In genomic region chr1:242886137-242886536, GRCh38 we compare ENCODE assay signal across 17 cellular contexts.
DNase-seq lines count a peak whose midpoint lies in the region; ATAC-seq, FAIRE-seq and TF ChIP-seq lines count a peak whose summit lies in the region.
"Had no signal": no experiment of that assay in that cellular context is flagged by ENCODE, and none has a peak within 500 bp of the region (broad histone marks: within the 10 kb centered on the region; RNA-seq: fewer than 3 reads in every experiment).

No MANE protein-coding gene starts in this region.

- CTCF ChIA-PET in activated CD8-positive, alpha-beta T cell treated with anti-CD3 and anti-CD28 coated beads, Interleukin-2, amount 10 ng/mL, durations not matched to agents 7 days and 5 days (lab: Charles Lee): no interaction called here

- no peaks in the 10 kb centered on the region for H3K9me3 Mint-ChIP-seq in activated CD8-positive, alpha-beta T cell treated with anti-CD3 and anti-CD28 coated beads, Interleukin-2, amount 10 ng/mL, durations not matched to agents 7 days and 5 days (ENCODE audit: insufficient read depth)
- H3K9me3 Mint-ChIP-seq: effector memory CD8-positive, alpha-beta T cell had no signal

- POLR2A ChIA-PET in activated CD8-positive, alpha-beta T cell treated with anti-CD3 and anti-CD28 coated beads, Interleukin-2, amount 10 ng/mL, durations not matched to agents 7 days and 5 days (lab: Charles Lee): no interaction called here

- no peaks in the 10 kb centered on the region for H3K36me3 ChIP-seq in liver (ENCODE audit: control insufficient read depth in 4 of 4, insufficient read depth in 3 of 4, low read depth in 1 of 4, low read length in 3 of 4)
- H3K36me3 ChIP-seq: sigmoid colon had no signal

- DNase-seq in activated CD8-positive, alpha-beta T cell treated with anti-CD3 and anti-CD28 coated beads, Interleukin-2, amount 10 ng/mL, durations not matched to agents 7 days and 5 days: no peak
- no peak for DNase-seq in COLO829 (ENCODE audit: low spot score)
- no peak for DNase-seq in D341Med (ENCODE audit: low spot score)
- DNase-seq in urothelium cell line (ENCODE audit: low spot score): no peak
- DNase-seq: anterior cingulate cortex; CD4-positive, CD25-positive, alpha-beta regulatory T cell; effector memory CD8-positive, alpha-beta T cell; natural killer cell; NCI-H1105; NCI-H510A treated with DMSO at 0.1 percent for 48 hours; Right ventricle myocardium superior; sigmoid colon had no signal

- no peak for TF ChIP-seq RAD21 in liver (IDR thresholded peaks at IDR 0.05)

- H3K27me3 Mint-ChIP-seq in activated CD8-positive, alpha-beta T cell treated with anti-CD3 and anti-CD28 coated beads, Interleukin-2, amount 10 ng/mL, durations not matched to agents 7 days and 5 days (ENCODE audit: low read depth): no peaks in the 10 kb centered on the region
- H3K27me3 Mint-ChIP-seq: CD4-positive, CD25-positive, alpha-beta regulatory T cell had no signal

- H3K27me3 ChIP-seq in liver (ENCODE audit: control insufficient read depth in 4 of 4, insufficient read depth in 4 of 4, low read length in 3 of 4): no peaks in the 10 kb centered on the region

- TF ChIP-seq CTCF in liver (IDR thresholded peaks at IDR 0.05; ENCODE audit: low read depth, low read length, missing input control): no peak

- H3K4me3 Mint-ChIP-seq in activated CD8-positive, alpha-beta T cell treated with anti-CD3 and anti-CD28 coated beads, Interleukin-2, amount 10 ng/mL, durations not matched to agents 7 days and 5 days: no peak overlapping the region
- H3K4me3 Mint-ChIP-seq: CD4-positive, CD25-positive, alpha-beta regulatory T cell; effector memory CD8-positive, alpha-beta T cell; natural killer cell had no signal

- H3K4me1 Mint-ChIP-seq in activated CD8-positive, alpha-beta T cell treated with anti-CD3 and anti-CD28 coated beads, Interleukin-2, amount 10 ng/mL, durations not matched to agents 7 days and 5 days (ENCODE audit: low read depth): no peaks in the 10 kb centered on the region
- H3K4me1 Mint-ChIP-seq: CD4-positive, CD25-positive, alpha-beta regulatory T cell; natural killer cell had no signal

- WGBS in liver: 9% methylated on average over 2 of the region's 2 CpGs

- no peak overlapping the region for H3K27ac Mint-ChIP-seq in activated CD8-positive, alpha-beta T cell treated with anti-CD3 and anti-CD28 coated beads, Interleukin-2, amount 10 ng/mL, durations not matched to agents 7 days and 5 days
- H3K27ac Mint-ChIP-seq: CD4-positive, CD25-positive, alpha-beta regulatory T cell; effector memory CD8-positive, alpha-beta T cell; natural killer cell had no signal

- H3K9me3 ChIP-seq in liver (ENCODE audit: control insufficient read depth in 4 of 4, low read length in 3 of 4): no peaks in the 10 kb centered on the region
- H3K9me3 ChIP-seq: sigmoid colon had no signal

- FAIRE-seq in urothelium cell line (lab: Jason Lieb, UNC): no peak
- FAIRE-seq: HTR-8/SVneo had no signal

- no peak overlapping the region for H3K27ac ChIP-seq in liver (ENCODE audit: low read depth in 1 of 2, low read length in 2 of 2)
- H3K27ac ChIP-seq: sigmoid colon had no signal

- ATAC-seq in GM19025 (IDR thresholded peaks at IDR 0.05; ENCODE audit: low read depth, unreplicated experiment): peak; percentile 85
- peak; percentile 98 for ATAC-seq in GM21737 (IDR thresholded peaks at IDR 0.05; ENCODE audit: unreplicated experiment)
- ATAC-seq in HG03196 (IDR thresholded peaks at IDR 0.05; ENCODE audit: unreplicated experiment): peak; percentile 98
- ATAC-seq in activated CD8-positive, alpha-beta T cell treated with anti-CD3 and anti-CD28 coated beads, Interleukin-2, amount 10 ng/mL, durations not matched to agents 7 days and 5 days: no peak
- ATAC-seq: effector memory CD8-positive, alpha-beta T cell; natural killer cell had no signal

- H3K4me1 ChIP-seq in liver (ENCODE audit: control insufficient read depth in 4 of 4, insufficient read depth in 4 of 4, low read length in 3 of 4): peaks cover 0 to 5% (median 4%) of the 10 kb centered on the region in 4 donors

- no peak overlapping the region for H3K9ac ChIP-seq in liver (ENCODE audit: low read depth in 1 of 2, low read length in 2 of 2)

- H3K36me3 Mint-ChIP-seq in activated CD8-positive, alpha-beta T cell treated with anti-CD3 and anti-CD28 coated beads, Interleukin-2, amount 10 ng/mL, durations not matched to agents 7 days and 5 days (ENCODE audit: low read depth): no peaks in the 10 kb centered on the region
- H3K36me3 Mint-ChIP-seq: CD4-positive, CD25-positive, alpha-beta regulatory T cell; natural killer cell had no signal

- H3K4me3 ChIP-seq in liver (ENCODE audit: low read depth in 1 of 3, low read length in 3 of 3): no peak overlapping the region
- H3K4me3 ChIP-seq: sigmoid colon had no signal

TF ChIP-seq in liver, 16 proteins besides CTCF, POLR2A, EP300 and RAD21:
- TF ChIP-seq GABPA (IDR thresholded peaks at IDR 0.05 in 1 of 2, conservative IDR thresholded peaks at IDR 0.05 in 1 of 2) (peak in 1 of 2 donors; percentile 49), FOXA1 (IDR thresholded peaks at IDR 0.05) (no peak), NR2F2 (IDR thresholded peaks at IDR 0.05) (no peak), HNF4A (conservative IDR thresholded peaks at IDR 0.05) (peak in 1 of 2 donors; percentile 18), SP1 (IDR thresholded peaks at IDR 0.05) (peak; percentile 44)
- TF ChIP-seq, protein P1, sequence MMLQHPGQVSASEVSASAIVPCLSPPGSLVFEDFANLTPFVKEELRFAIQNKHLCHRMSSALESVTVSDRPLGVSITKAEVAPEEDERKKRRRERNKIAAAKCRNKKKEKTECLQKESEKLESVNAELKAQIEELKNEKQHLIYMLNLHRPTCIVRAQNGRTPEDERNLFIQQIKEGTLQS (IDR thresholded peaks at IDR 0.05): no peak
